8 cellular contexts compared by ENCODE assay signal in the genomic region with DNA sequence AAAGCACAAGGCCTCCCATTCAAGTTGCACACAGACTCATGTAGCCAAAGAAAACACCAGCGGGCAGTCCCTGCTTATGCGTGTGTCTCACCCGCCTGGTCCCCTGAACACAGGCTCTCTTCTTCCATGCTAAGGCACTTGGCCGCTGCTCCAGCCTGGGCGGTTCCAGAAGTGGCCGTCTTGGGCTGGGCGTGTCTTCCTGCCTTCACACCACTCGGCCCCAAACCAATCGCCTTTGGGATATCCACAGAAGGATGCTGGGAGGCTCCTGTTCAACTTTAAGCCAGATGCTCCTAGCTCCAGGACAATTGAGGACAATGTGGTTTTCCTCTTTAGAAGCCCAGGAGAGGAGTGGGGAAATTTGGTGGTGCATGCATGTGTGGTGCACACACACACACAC. TPM values are rescaled to one million over a fixed set of nuclear protein-coding genes. Genes with fewer than 3 reads are reported as not detected.
A peak's percentile ranks its signal among the peaks of the same experiment; 100 is the strongest.
DNase-seq lines count a peak whose midpoint lies in the region; ATAC-seq and TF ChIP-seq lines count a peak whose summit lies in the region.

No MANE protein-coding gene starts in this region.

- H3K4me3 Mint-ChIP-seq in progenitor cell of endocrine pancreas (ENCODE audit: low read depth): peak overlapping the region; percentile 73

- H3K9me3 ChIP-seq in RWPE2 (ENCODE audit: severe bottlenecking): no peaks in the 10 kb centered on the region

- H3K4me1 Mint-ChIP-seq in progenitor cell of endocrine pancreas (ENCODE audit: low read depth): peaks cover 3% of the 10 kb centered on the region

- H3K27me3 ChIP-seq in RWPE2 (ENCODE audit: insufficient read depth, poor library complexity, severe bottlenecking): no peaks in the 10 kb centered on the region

- no peaks in the 10 kb centered on the region for H3K9me3 Mint-ChIP-seq in progenitor cell of endocrine pancreas (ENCODE audit: low read depth)

- peaks cover 20% of the 10 kb centered on the region for H3K4me1 ChIP-seq in RWPE2 (ENCODE audit: insufficient read depth, poor library complexity, severe bottlenecking)

- no peak overlapping the region for H3K27ac Mint-ChIP-seq in progenitor cell of endocrine pancreas

- H3K27ac ChIP-seq in RWPE2 (ENCODE audit: poor library complexity, severe bottlenecking): peak overlapping the region; percentile 41

- peak; percentile 50; the same call in 2 of the 3 replicates for ATAC-seq in RWPE2 (ENCODE audit: low read depth)
- no peak for ATAC-seq in GM21576 (IDR thresholded peaks at IDR 0.05; ENCODE audit: unreplicated experiment)

- H3K4me3 ChIP-seq in GM12865 (ENCODE audit: low read depth, low read length): peak overlapping the region; percentile 87
- no peak overlapping the region for H3K4me3 ChIP-seq in RWPE2 (ENCODE audit: severe bottlenecking)
- no peak overlapping the region for H3K4me3 ChIP-seq in fibroblast of pulmonary artery (replicated peaks; ENCODE audit: low read depth, low read length)

- H3K36me3 Mint-ChIP-seq in progenitor cell of endocrine pancreas (ENCODE audit: insufficient read depth): no peaks in the 10 kb centered on the region

- TF ChIP-seq CTCF in GM12865 (IDR thresholded peaks at IDR 0.05; ENCODE audit: insufficient read depth, low read depth, low read length, missing control alignments): no peak
- no peak for TF ChIP-seq CTCF in RWPE2 (IDR thresholded peaks at IDR 0.05; ENCODE audit: poor library complexity, severe bottlenecking)
- TF ChIP-seq CTCF in fibroblast of pulmonary artery (IDR thresholded peaks at IDR 0.05; ENCODE audit: low read length, missing control alignments): no peak
- no peak for TF ChIP-seq CTCF in progenitor cell of endocrine pancreas (IDR thresholded peaks at IDR 0.05; ENCODE audit: unreplicated experiment)

- DNase-seq in GM12865 (ENCODE audit: low read depth) (peak; percentile 72), RWPE2 (ENCODE audit: low spot score) (no peak), fibroblast of pulmonary artery (ENCODE audit: low read depth) (peak; percentile 75), progenitor cell of endocrine pancreas (ENCODE audit: low spot score, unreplicated experiment) (no peak), UCSD-AML1 (lab: John Stamatoyannopoulos, UW; ENCODE audit: unreplicated experiment) (no peak), amniotic stem cell (lab: John Stamatoyannopoulos, UW) (no peak)
- no peak for DNase-seq in activated CD4-positive, alpha-beta T cell treated with anti-CD3 and anti-CD28 coated beads for 1 hour

- peaks cover 31% of the 10 kb centered on the region for H3K36me3 ChIP-seq in RWPE2 (ENCODE audit: low read depth)

- peaks cover 20% of the 10 kb centered on the region for H3K27me3 Mint-ChIP-seq in progenitor cell of endocrine pancreas

RNA-seq across cellular contexts. Expression of a gene that starts 2.2 kb away (rescaled TPM):
- 20.6 and 21.5 TPM in 2 replicates for total RNA-seq in progenitor cell of endocrine pancreas

RNA-seq across cellular contexts. Expression of a gene that starts 53.0 kb away (rescaled TPM):
- total RNA-seq in progenitor cell of endocrine pancreas: 630 and 645 TPM in 2 replicates

Comparison
In these comparisons a context has a peak if more than half of its experiments do, and no peak if none do; other contexts are left out.
1. DNase-seq: peak in GM12865 (single experiment) and fibroblast of pulmonary artery (single experiment); none in RWPE2 (single experiment), progenitor cell of endocrine pancreas (single experiment), activated CD4-positive, alpha-beta T cell treated with anti-CD3 and anti-CD28 coated beads for 1 hour (single experiment), UCSD-AML1 (single experiment) and amniotic stem cell (single experiment).